14 cellular contexts compared by ENCODE assay signal in the genomic region with DNA sequence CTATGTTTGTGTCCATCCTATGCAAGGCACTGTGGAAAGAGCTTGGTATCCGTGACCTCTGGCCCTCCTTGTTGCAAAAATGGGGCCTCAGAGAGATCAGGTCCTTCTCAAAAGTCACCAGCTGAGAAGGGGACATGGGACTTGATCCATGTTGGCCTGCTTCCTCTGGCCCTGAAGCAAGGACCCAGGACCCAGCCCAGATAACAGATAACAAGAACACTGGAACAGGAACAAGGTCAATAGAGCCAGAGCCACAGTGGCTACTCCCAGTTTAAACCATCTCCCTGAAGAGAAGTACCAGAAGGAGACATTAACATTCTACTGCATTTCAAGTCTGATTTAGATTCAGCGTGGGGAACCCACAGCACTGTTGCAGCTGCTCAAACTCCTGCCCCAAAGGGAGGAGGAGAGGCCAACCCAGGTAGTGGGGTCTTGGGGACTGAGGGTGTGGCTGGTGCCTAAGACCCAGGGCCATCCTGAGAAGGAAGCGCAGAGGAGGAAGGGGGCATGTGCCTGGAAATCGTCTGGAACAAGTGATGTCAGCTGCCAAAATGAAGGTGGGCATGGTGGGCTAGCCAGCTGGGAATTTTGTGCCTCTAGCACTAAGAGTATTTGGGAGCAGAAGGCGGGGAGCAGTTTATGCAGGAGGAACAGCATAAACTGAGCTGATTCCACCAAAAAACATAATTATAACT.
A peak's percentile ranks its signal among the peaks of the same experiment; 100 is the strongest.
DNase-seq lines count a peak whose midpoint lies in the region; ATAC-seq, FAIRE-seq and TF ChIP-seq lines count a peak whose summit lies in the region.
"Had no signal": no experiment of that assay in that cellular context is flagged by ENCODE, and none has a peak within 500 bp of the region (broad histone marks: within the 10 kb centered on the region; RNA-seq: fewer than 3 reads in every experiment).

No MANE protein-coding gene starts in this region.

- H3K9me3 ChIP-seq in MM.1S (replicated peaks; ENCODE audit: insufficient read depth, low read length) (no peaks in the 10 kb centered on the region), GM12878 (replicated peaks; ENCODE audit: control insufficient read depth, insufficient read depth, low read length) (no peaks in the 10 kb centered on the region), heart right ventricle (no peaks in the 10 kb centered on the region)

- peaks cover 5% of the 10 kb centered on the region; the same call in 1 of the 2 replicates for H3F3A ChIP-seq in MM.1S (ENCODE audit: insufficient read depth, low read length)

- no peak for TF ChIP-seq POLR2A in GM12878 (IDR thresholded peaks at IDR 0.05; ENCODE audit: low read depth, low read length)

- H3K36me3 ChIP-seq in MM.1S (replicated peaks; ENCODE audit: insufficient read depth, low read length), result no peaks in the 10 kb centered on the region
- no peaks in the 10 kb centered on the region for H3K36me3 ChIP-seq in GM12878 (ENCODE audit: control insufficient read depth in 2 of 2, insufficient read depth in 2 of 2, low read length in 1 of 2)
- peaks cover 0 to 8% (median 0%) of the 10 kb centered on the region in 9 donors for H3K36me3 ChIP-seq in heart right ventricle

- no peak for TF ChIP-seq EP300 in GM12878 (IDR thresholded peaks at IDR 0.05; ENCODE audit: borderline replicate concordance in 1 of 2, control insufficient read depth in 1 of 2, low read depth in 2 of 2, low read length in 2 of 2)

- POLR2A ChIA-PET in GM12878 (lab: Charles Lee), result interaction anchor here (1.4 kb wide), 1 partner anchor 88 kb away, joined by 4 read pairs; no protein-coding TSS in a partner anchor

- no peak overlapping the region for H3K4me2 ChIP-seq in MM.1S (ENCODE audit: low read depth, low read length)
- peak overlapping the region; percentile 70; the same call in 1 of the 2 replicates for H3K4me2 ChIP-seq in GM12878 (ENCODE audit: control insufficient read depth, insufficient read depth)

- no peak for TF ChIP-seq RAD21 in GM12878 (IDR thresholded peaks at IDR 0.05; ENCODE audit: insufficient read depth, low read depth, low read length)

- no peaks in the 10 kb centered on the region for H4K20me1 ChIP-seq in MM.1S (ENCODE audit: insufficient read depth, low read length)
- no peaks in the 10 kb centered on the region; the same call in 1 of the 2 replicates for H4K20me1 ChIP-seq in GM12878 (ENCODE audit: control insufficient read depth, insufficient read depth)

- ATAC-seq in GM12878 (no peak), heart right ventricle (peak in 5 of 8 donors; percentile 21 to 76 (median 28))

- H3K27ac ChIP-seq in MM.1S (ENCODE audit: low read length) (peak overlapping the region; percentile 66), GM12878 (ENCODE audit: control insufficient read depth, insufficient read depth) (no peak overlapping the region), heart right ventricle (peak overlapping the region in 8 of 10 donors; percentile 9 to 67 (median 38))

- H3K27me3 Mint-ChIP-seq in osteocyte (ENCODE audit: unreplicated experiment) (peaks cover 4% of the 10 kb centered on the region), mesothelial cell of epicardium (ENCODE audit: low read depth) (peaks cover 14% of the 10 kb centered on the region)

- CTCF ChIA-PET in GM12878 (lab: Yijun Ruan, JAX), result interaction anchor here (1.3 kb wide), 1 partner anchor 14 kb away, joined by 3 read pairs; no protein-coding TSS in a partner anchor

- H3K9ac ChIP-seq in MM.1S (ENCODE audit: low read length), result no peak overlapping the region
- no peak overlapping the region for H3K9ac ChIP-seq in GM12878 (ENCODE audit: control insufficient read depth, insufficient read depth, low read length)

- H3K36me3 Mint-ChIP-seq in osteocyte (ENCODE audit: unreplicated experiment) (no peaks in the 10 kb centered on the region), mesothelial cell of epicardium (no peaks in the 10 kb centered on the region)
- H3K36me3 Mint-ChIP-seq: IgD-negative memory B cell had no signal

- H3K4me3 Mint-ChIP-seq in osteocyte (ENCODE audit: unreplicated experiment) (no peak overlapping the region), mesothelial cell of epicardium (no peak overlapping the region)
- H3K4me3 Mint-ChIP-seq: B cell; CD4-positive, alpha-beta T cell; IgD-negative memory B cell had no signal

- no peaks in the 10 kb centered on the region for H3K79me2 ChIP-seq in MM.1S (ENCODE audit: low read length)
- H3K79me2 ChIP-seq in GM12878 (ENCODE audit: control insufficient read depth, insufficient read depth, low read length), result no peaks in the 10 kb centered on the region

- TF ChIP-seq CTCF in MM.1S (IDR thresholded peaks at IDR 0.05; ENCODE audit: low read length) (no peak), GM12878 (IDR thresholded peaks at IDR 0.05 in 2 of 3, conservative IDR thresholded peaks at IDR 0.05 in 1 of 3; ENCODE audit: control insufficient read depth in 2 of 3, extremely low read depth in 1 of 3, insufficient read depth in 1 of 3, low read depth in 3 of 3, low read length in 3 of 3) (no peak), heart right ventricle (IDR thresholded peaks at IDR 0.05) (no peak), osteocyte (IDR thresholded peaks at IDR 0.05) (no peak), mesothelial cell of epicardium (IDR thresholded peaks at IDR 0.05; ENCODE audit: unreplicated experiment) (no peak)

- H3K4me1 ChIP-seq in MM.1S (ENCODE audit: low read length) (peaks cover 18% of the 10 kb centered on the region), GM12878 (ENCODE audit: control insufficient read depth, insufficient read depth, low read length) (peaks cover 10% of the 10 kb centered on the region; the same call in 1 of the 2 replicates), heart right ventricle (peaks cover 5 to 67% (median 48%) of the 10 kb centered on the region in 9 donors)

- H3K9me2 ChIP-seq in MM.1S (replicated peaks; ENCODE audit: insufficient read depth, low read length), result no peaks in the 10 kb centered on the region

- in situ Hi-C loops in GM12878 (cut with MboI), result no loop called here

- no peak overlapping the region for H3K27ac Mint-ChIP-seq in osteocyte (ENCODE audit: unreplicated experiment)
- no peak overlapping the region for H3K27ac Mint-ChIP-seq in mesothelial cell of epicardium
- H3K27ac Mint-ChIP-seq: B cell; CD4-positive, alpha-beta T cell; IgD-negative memory B cell had no signal

- H2AFZ ChIP-seq in MM.1S (ENCODE audit: low read length) (no peak overlapping the region), GM12878 (ENCODE audit: control insufficient read depth, low read depth, low read length) (no peak overlapping the region)

- no peaks in the 10 kb centered on the region for H3K9me3 Mint-ChIP-seq in osteocyte (ENCODE audit: unreplicated experiment)
- no peaks in the 10 kb centered on the region for H3K9me3 Mint-ChIP-seq in mesothelial cell of epicardium
- H3K9me3 Mint-ChIP-seq: CD4-positive, alpha-beta T cell; IgD-negative memory B cell had no signal

- no TSS peak for BruUV-seq in GM12878 (replicated peaks; lab: Mats Ljungman, UMichigan)

- H3K4me1 Mint-ChIP-seq in osteocyte (ENCODE audit: unreplicated experiment), result no peaks in the 10 kb centered on the region
- peaks cover 12% of the 10 kb centered on the region for H3K4me1 Mint-ChIP-seq in mesothelial cell of epicardium
- H3K4me1 Mint-ChIP-seq: B cell had no signal

- SMC1A ChIA-PET in GM12878 (lab: Charles Lee; ENCODE audit: uncharacterized antibody, unreplicated experiment), result interaction anchor here (0.6 to 1.7 kb wide), 4 partner anchors 20 to 160 kb away, joined by 3 to 4 read pairs (median 4); no protein-coding TSS in a partner anchor

- H3K27me3 ChIP-seq in MM.1S (replicated peaks; ENCODE audit: insufficient read depth, low read length) (no peaks in the 10 kb centered on the region), GM12878 (replicated peaks in 1 of 2; ENCODE audit: control insufficient read depth in 2 of 2, insufficient read depth in 2 of 2, low read length in 1 of 2) (no peaks in the 10 kb centered on the region; a peak in 1 of 4 replicates), heart right ventricle (no peaks in the 10 kb centered on the region)

- WGBS in GM12878 (ENCODE audit: insufficient coverage, insufficient replicate concordance, low lambda C conversion rate, missing lambda C conversion rate), result 88% methylated on average over 5 of the region's 5 CpGs
- WGBS in heart right ventricle, 2 donors, result 72 to 79% methylated on average over 5 of the region's 5 CpGs

- DNase-seq in MM.1S, result no peak
- DNase-seq in GM12878 (ENCODE audit: low read depth, low spot score), result no peak
- no peak for DNase-seq in heart right ventricle
- peak; percentile 76 for DNase-seq in osteocyte (ENCODE audit: extremely low spot score, unreplicated experiment)
- DNase-seq in NCI-H446 (lab: John Stamatoyannopoulos, UW), result no peak
- no peak for DNase-seq in DMS79 treated with DMSO at 0.1 percent for 48 hours (lab: John Stamatoyannopoulos, UW)
- DNase-seq in mesothelial cell of epicardium (ENCODE audit: low spot score in 2 of 2, unreplicated experiment in 2 of 2), result no peak
- DNase-seq: C1 segment of cervical spinal cord; CD4-positive, alpha-beta T cell; DND-41; GDM1 had no signal

- FAIRE-seq in GM12878 (lab: Jason Lieb, UNC), result no peak
- FAIRE-seq: A204.1 had no signal

- H3K4me3 ChIP-seq in MM.1S (ENCODE audit: low read length), result no peak overlapping the region
- H3K4me3 ChIP-seq in GM12878, result no peak overlapping the region
- H3K4me3 ChIP-seq in heart right ventricle, result no peak overlapping the region

- intact Hi-C loops in GM12878 (cut with micrococcal nuclease; ENCODE audit: unreplicated experiment), result loop anchor here (5.0 kb wide), 1 partner anchor 123 kb away; no protein-coding TSS in a partner anchor
- intact Hi-C loops in heart right ventricle (cut with DNase I), result no loop called here

- RAD21 ChIA-PET in GM12878 (lab: Charles Lee; ENCODE audit: unreplicated experiment), result interaction anchor here (1.1 to 1.4 kb wide), 3 partner anchors 16 to 99 kb away, joined by 3 to 5 read pairs (median 3); no protein-coding TSS in a partner anchor
